ENCODE assay signal across 26 cellular contexts in genomic region chr4:78673258-78673817, GRCh38.
"Had no signal": no experiment of that assay in that cellular context is flagged by ENCODE, and none has a peak within 500 bp of the region (broad histone marks: within the 10 kb centered on the region; RNA-seq: fewer than 3 reads in every experiment).

No MANE protein-coding gene starts in this region.

- H3K4me3 Mint-ChIP-seq: activated CD8-positive, alpha-beta T cell treated with anti-CD3 and anti-CD28 coated beads for 36 hours; activated naive CD8-positive, alpha-beta T cell treated with anti-CD3 and anti-CD28 coated beads, Interleukin-2, amount 10 ng/mL, durations not matched to agents 7 days and 5 days; T-helper 17 cell had no signal

- DNase-seq: activated CD4-positive, alpha-beta T cell treated with anti-CD3 and anti-CD28 coated beads for 4 hours; activated CD8-positive, alpha-beta memory T cell treated with anti-CD3 and anti-CD28 coated beads, Interleukin-2, amount 50 U/mL, for 4 hours; activated CD8-positive, alpha-beta T cell treated with anti-CD3 and anti-CD28 coated beads for 36 hours; activated naive CD4-positive, alpha-beta T cell treated with anti-CD3 and anti-CD28 coated beads, Interleukin-2, amount 50 U/mL, for 16 hours; activated naive CD8-positive, alpha-beta T cell treated with anti-CD3 and anti-CD28 coated beads, Interleukin-2, amount 10 ng/mL, durations not matched to agents 7 days and 5 days; adrenal gland; anterior cingulate cortex; caudate nucleus; KG1; NCI-H1092; NCI-H1417; NCI-H1694; NCI-H2029; NCI-H2107; NCI-H345; NCI-H510A; NCI-H526 treated with DMSO at 0.1 percent for 48 hours; NCI-H82; NK-92 treated with Interleukin-12 subunit alpha and Interleukin-12 subunit beta, amount 100 ng/mL, for 24 hours; PC-3; SHP77; T-helper 17 cell; T-helper 9 cell had no signal

- H3K27me3 Mint-ChIP-seq: activated CD8-positive, alpha-beta T cell treated with anti-CD3 and anti-CD28 coated beads for 36 hours; activated naive CD8-positive, alpha-beta T cell treated with anti-CD3 and anti-CD28 coated beads, Interleukin-2, amount 10 ng/mL, durations not matched to agents 7 days and 5 days had no signal

- H3K27me3 ChIP-seq: adrenal gland, breast epithelium, SJSA1 had no signal

- H3K27ac ChIP-seq: adrenal gland, breast epithelium, SJSA1 had no signal

- H3K4me3 ChIP-seq: adrenal gland, breast epithelium, SJSA1 had no signal

- H3K36me3 ChIP-seq: adrenal gland, breast epithelium, SJSA1 had no signal

- H3K27ac Mint-ChIP-seq: activated CD8-positive, alpha-beta T cell treated with anti-CD3 and anti-CD28 coated beads for 36 hours; activated naive CD8-positive, alpha-beta T cell treated with anti-CD3 and anti-CD28 coated beads, Interleukin-2, amount 10 ng/mL, durations not matched to agents 7 days and 5 days; T-helper 17 cell had no signal

- H3K4me1 ChIP-seq: breast epithelium, SJSA1 had no signal

- H3K4me1 Mint-ChIP-seq: T-helper 17 cell had no signal

- FAIRE-seq: RCC 7860 had no signal

- H3K9me3 ChIP-seq: adrenal gland, breast epithelium, SJSA1 had no signal

- ATAC-seq: activated CD8-positive, alpha-beta T cell treated with anti-CD3 and anti-CD28 coated beads for 36 hours; PC-3; T-helper 17 cell had no signal
